Comparison of ENCODE assay signal across 8 cellular contexts in the genomic region with DNA sequence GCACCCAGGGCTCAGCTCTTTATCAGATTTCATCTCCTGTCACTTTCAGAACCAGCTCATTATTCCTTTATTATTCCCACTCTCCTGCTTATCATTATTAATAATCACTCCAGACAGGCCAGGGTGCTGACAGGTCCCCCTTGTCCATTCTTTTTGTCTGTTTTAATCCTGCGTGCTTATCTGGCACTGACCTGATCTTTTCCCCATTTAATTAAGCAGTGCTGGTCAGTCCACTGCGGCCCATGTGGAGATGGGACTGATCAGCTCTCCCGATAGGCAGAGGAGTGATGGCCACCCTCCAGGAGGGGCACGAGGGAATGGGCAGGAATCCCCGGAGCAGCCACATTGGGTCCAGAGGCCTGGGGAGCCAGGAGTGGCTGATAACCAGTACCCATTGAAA.
"Had no signal": no experiment of that assay in that cellular context is flagged by ENCODE, and none has a peak within 500 bp of the region (broad histone marks: within the 10 kb centered on the region; RNA-seq: fewer than 3 reads in every experiment).

No MANE protein-coding gene starts in this region.

- ATAC-seq: HepG2, K562 had no signal

- H3K9ac ChIP-seq: KMS-11 had no signal

- DNase-seq: IMR-90, KBM-7, KG1 had no signal

- H3K27ac Mint-ChIP-seq: IgD-negative memory B cell had no signal

- H3K27ac ChIP-seq: HL-60, KMS-11 had no signal

- H3K4me2 ChIP-seq: KMS-11 had no signal

- H3K4me1 Mint-ChIP-seq: IgD-negative memory B cell had no signal

- H3K4me3 Mint-ChIP-seq: IgD-negative memory B cell had no signal

- H3K9me3 Mint-ChIP-seq: IgD-negative memory B cell had no signal

- H3K4me3 ChIP-seq: K562 had no signal

- H3K36me3 Mint-ChIP-seq: IgD-negative memory B cell had no signal
